Comparison of ENCODE assay signal across 19 cellular contexts in the genomic region with DNA sequence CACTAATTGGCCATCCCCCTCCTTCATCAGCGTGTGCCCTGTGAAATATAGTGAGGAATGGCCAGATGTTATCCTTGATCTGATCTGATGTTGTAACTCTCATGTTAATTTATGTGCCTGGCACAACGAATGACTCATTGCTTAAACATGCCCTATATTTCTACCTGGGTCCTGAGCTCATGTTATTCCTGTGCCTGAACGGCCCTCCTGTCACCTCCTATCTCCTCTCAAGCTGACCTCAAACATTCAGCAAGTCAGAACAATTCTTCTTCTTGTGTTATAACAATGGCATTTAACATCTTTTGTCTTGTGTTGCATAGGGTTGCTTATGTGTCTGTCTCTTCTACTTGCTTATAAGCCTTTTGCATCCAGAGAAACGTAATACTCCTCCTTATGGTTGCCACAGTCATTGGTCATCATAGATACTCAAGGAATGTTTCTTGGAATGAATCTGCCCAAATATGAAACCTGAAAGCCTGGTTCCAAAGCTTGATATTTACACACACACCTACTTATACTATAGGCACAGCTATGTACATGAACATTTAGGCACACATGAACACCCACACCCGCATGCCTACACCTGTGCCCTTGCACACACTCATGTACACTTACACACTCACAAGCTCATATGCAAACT.
DNase-seq lines count a peak whose midpoint lies in the region; ATAC-seq and TF ChIP-seq lines count a peak whose summit lies in the region.
"Had no signal": no experiment of that assay in that cellular context is flagged by ENCODE, and none has a peak within 500 bp of the region (broad histone marks: within the 10 kb centered on the region; RNA-seq: fewer than 3 reads in every experiment).

No MANE protein-coding gene starts in this region.

- 73% methylated on average over 5 of the region's 5 CpGs for WGBS in esophagus muscularis mucosa

- TF ChIP-seq CTCF in HCT116 (IDR thresholded peaks at IDR 0.05 in 2 of 3, conservative IDR thresholded peaks at IDR 0.05 in 1 of 3; ENCODE audit: borderline replicate concordance in 1 of 3, insufficient read depth in 1 of 3, low read depth in 2 of 3, low read length in 2 of 3) (no peak), esophagus muscularis mucosa (IDR thresholded peaks at IDR 0.05) (no peak)

- POLR2A ChIA-PET in HCT116 (lab: Charles Lee): no interaction called here

- no TSS peak for BruUV-seq in HCT116 (replicated peaks; lab: Mats Ljungman, UMichigan)

- TF ChIP-seq POLR2A in HCT116 (IDR thresholded peaks at IDR 0.05; ENCODE audit: borderline replicate concordance, extremely low read depth, insufficient read depth, insufficient read length) (no peak), esophagus muscularis mucosa (IDR thresholded peaks at IDR 0.05; ENCODE audit: low read depth) (no peak)

- H3K27ac ChIP-seq in ACC112 (ENCODE audit: low read depth, low read length): no peak overlapping the region
- H3K27ac ChIP-seq in HCT116 (ENCODE audit: low read depth, low read length): no peak overlapping the region
- H3K27ac ChIP-seq in esophagus muscularis mucosa (replicated peaks in 1 of 4): no peak overlapping the region
- H3K27ac ChIP-seq: thyroid gland, WERI-Rb-1 had no signal

- intact Hi-C loops in HCT116 (cut with micrococcal nuclease) (no loop called here), posterior vena cava (cut with DNase I) (loop anchor here in 1 of 2 donors (5.0 kb wide), 1 partner anchor 452 kb away; no protein-coding TSS in a partner anchor), esophagus muscularis mucosa (cut with DNase I) (no loop called here)

- no peak for TF ChIP-seq RAD21 in HCT116 (IDR thresholded peaks at IDR 0.05; ENCODE audit: low read depth)

- no peaks in the 10 kb centered on the region for H3K9me2 ChIP-seq in HCT116 (ENCODE audit: insufficient read depth)

- H2AFZ ChIP-seq in ACC112 (ENCODE audit: low read length, unreplicated experiment): no peak overlapping the region
- H2AFZ ChIP-seq in HCT116 (ENCODE audit: low read depth, low read length, poor library complexity, severe bottlenecking): no peak overlapping the region

- no peak overlapping the region for H3K9ac ChIP-seq in HCT116 (ENCODE audit: low read length)

- no peaks in the 10 kb centered on the region for H3K36me3 ChIP-seq in ACC112 (ENCODE audit: insufficient read depth, low read length)
- H3K36me3 ChIP-seq in HCT116 (ENCODE audit: control insufficient read depth in 1 of 2, insufficient read depth in 2 of 2, low read length in 2 of 2): no peaks in the 10 kb centered on the region
- no peaks in the 10 kb centered on the region for H3K36me3 ChIP-seq in esophagus muscularis mucosa
- H3K36me3 ChIP-seq: MG63, thyroid gland, WERI-Rb-1 had no signal

- H3K27me3 ChIP-seq in ACC112 (ENCODE audit: insufficient read depth, low read length) (peaks cover 18% of the 10 kb centered on the region; the same call in 1 of the 2 replicates), HCT116 (ENCODE audit: insufficient read depth, low read length) (no peaks in the 10 kb centered on the region), esophagus muscularis mucosa (peaks cover 0 to 6% (median 0%) of the 10 kb centered on the region in 4 donors)
- H3K27me3 ChIP-seq: MG63, thyroid gland had no signal

- CTCF ChIA-PET in HCT116 (lab: Charles Lee): interaction anchor here (0.6 kb wide), 1 partner anchor 389 kb away, joined by 3 read pairs; no protein-coding TSS in a partner anchor

- H3K4me1 ChIP-seq in ACC112 (ENCODE audit: control insufficient read depth, insufficient read depth, low read length, unreplicated experiment) (peaks cover 11% of the 10 kb centered on the region), HCT116 (ENCODE audit: control insufficient read depth in 1 of 2, insufficient read depth in 2 of 2, low read length in 2 of 2) (peaks cover 6 to 12% of the 10 kb centered on the region in 2 experiments; a peak in 3 of 4 replicates), esophagus muscularis mucosa (no peaks in the 10 kb centered on the region)
- H3K4me1 ChIP-seq: thyroid gland had no signal

- RAD21 ChIA-PET in HCT116 (lab: Charles Lee; ENCODE audit: low non-redundant PET in 1 of 2, low total read pairs in 2 of 2, uncharacterized antibody in 2 of 2, unreplicated experiment in 2 of 2): no interaction called here

- TF ChIP-seq EP300 in esophagus muscularis mucosa (IDR thresholded peaks at IDR 0.05): no peak

- DNase-seq in HCT116 (ENCODE audit: low read depth, low spot score) (no peak), amniotic epithelial cell (ENCODE audit: low read depth) (peak; percentile 43), islet precursor cell (peak; percentile 64), epidermal melanocyte (ENCODE audit: insufficient read length, low spot score) (no peak), amygdala (lab: John Stamatoyannopoulos, UW) (no peak), posterior vena cava (ENCODE audit: low spot score) (no peak), esophagus muscularis mucosa (ENCODE audit: extremely low spot score) (no peak)
- DNase-seq: ACHN; activated CD8-positive, alpha-beta T cell treated with anti-CD3 and anti-CD28 coated beads for 36 hours; amniotic stem cell; CD8-positive, alpha-beta memory T cell; left cardiac atrium; MG63; NCI-H187; NCI-H510A treated with DMSO at 0.1 percent for 48 hours; nucleus accumbens; thyroid gland; WERI-Rb-1 had no signal

- H4K20me1 ChIP-seq in HCT116 (ENCODE audit: insufficient read depth): no peaks in the 10 kb centered on the region

- H3K4me3 ChIP-seq in ACC112 (ENCODE audit: low read depth, low read length) (peak overlapping the region; percentile 8; the same call in 1 of the 2 replicates), HCT116 (replicated peaks in 1 of 2; ENCODE audit: low read depth in 1 of 2, low read length in 2 of 2) (no peak overlapping the region), esophagus muscularis mucosa (no peak overlapping the region)
- H3K4me3 ChIP-seq: MG63, thyroid gland had no signal

- H3K9me3 ChIP-seq in HCT116 (ENCODE audit: control insufficient read depth in 1 of 2, insufficient read depth in 1 of 2, low read depth in 1 of 2, low read length in 2 of 2): no peaks in the 10 kb centered on the region
- H3K9me3 ChIP-seq in esophagus muscularis mucosa: no peaks in the 10 kb centered on the region
- H3K9me3 ChIP-seq: MG63, thyroid gland had no signal

- H3K79me2 ChIP-seq in ACC112 (ENCODE audit: control insufficient read depth, insufficient read depth, low read length, unreplicated experiment) (no peaks in the 10 kb centered on the region), HCT116 (ENCODE audit: insufficient read depth, low read length) (no peaks in the 10 kb centered on the region)

- H3K4me2 ChIP-seq in HCT116 (ENCODE audit: low read length): peak overlapping the region; percentile 42

- ATAC-seq in HCT116: peak; percentile 60
- ATAC-seq: activated CD8-positive, alpha-beta T cell treated with anti-CD3 and anti-CD28 coated beads for 36 hours; left cardiac atrium had no signal

TF ChIP-seq in HCT116, 20 proteins besides CTCF, POLR2A, EP300 and RAD21:
- 0 out of 2 replicates have a peak, but pooled peaks have one; percentile 22 for TF ChIP-seq CEBPB (IDR thresholded peaks at IDR 0.05; ENCODE audit: low read depth)
- TF ChIP-seq SP1 (IDR thresholded peaks at IDR 0.05; ENCODE audit: low read depth): no peak
- peak; percentile 31; the same call in 1 of the 2 replicates for TF ChIP-seq FOSL1 (IDR thresholded peaks at IDR 0.05; ENCODE audit: low read depth)
- no peak for TF ChIP-seq ZNF274 (IDR thresholded peaks at IDR 0.05; ENCODE audit: low read depth, low read length)
- 0 out of 2 replicates have a peak, but pooled peaks have one; percentile 26 for TF ChIP-seq JUND (IDR thresholded peaks at IDR 0.05)
- TF ChIP-seq POLR2AphosphoS5 (IDR thresholded peaks at IDR 0.05; ENCODE audit: low read depth, low read length): no peak
- no peak for TF ChIP-seq REST (IDR thresholded peaks at IDR 0.05; ENCODE audit: low read depth)
TF ChIP-seq in HCT116: peak in this region for 3.

Comparison
In these comparisons a context has a peak if more than half of its experiments do, and no peak if none do; other contexts are left out.
1. DNase-seq: peak in amniotic epithelial cell (single experiment) and islet precursor cell (single experiment); none in HCT116 (single experiment), epidermal melanocyte (single experiment), amygdala (0 of 56), posterior vena cava (single experiment) and esophagus muscularis mucosa (single experiment).